8 cellular contexts compared by ENCODE assay signal in genomic region chr11:65497141-65498041, GRCh38. TPM values are rescaled to one million over a fixed set of nuclear protein-coding genes. Genes with fewer than 3 reads are reported as not detected.
DNase-seq lines count a peak whose midpoint lies in the region; ATAC-seq, FAIRE-seq and TF ChIP-seq lines count a peak whose summit lies in the region.

No MANE protein-coding gene starts in this region.

- TF ChIP-seq POLR2A in HepG2 (IDR thresholded peaks at IDR 0.05; ENCODE audit: insufficient read depth in 1 of 2, low read depth in 2 of 2, low read length in 2 of 2): peak; percentile 60 to 84

- ATAC-seq in GM19351 (IDR thresholded peaks at IDR 0.05; ENCODE audit: unreplicated experiment) (peak; percentile 63), HG03469 (IDR thresholded peaks at IDR 0.05; ENCODE audit: unreplicated experiment) (peak; percentile 36), HepG2 (peak; percentile 88)

- peak; percentile 62 to 85; a peak in 3 of 4 replicates for TF ChIP-seq EP300 in HepG2 (IDR thresholded peaks at IDR 0.05; ENCODE audit: low read depth in 2 of 2, low read length in 2 of 2)
- peak; percentile 86 for TF ChIP-seq EP300 in HepG2 (CRISPR knock-in tag; IDR thresholded peaks at IDR 0.05; ENCODE audit: borderline replicate concordance)

- WGBS in HepG2 (ENCODE audit: low lambda C conversion rate): 3% methylated on average over 10 of the region's 61 CpGs

- H3K27ac ChIP-seq in BLaER1 (peak overlapping the region; percentile 100), coronary artery (peak overlapping the region; percentile 97), HepG2 (ENCODE audit: extremely low read length, insufficient read depth, low read length) (peak overlapping the region; percentile 100)

- CTCF ChIA-PET in HepG2 (lab: Yijun Ruan, JAX; ENCODE audit: low intra/inter-chr PET ratio, low total read pairs): no interaction called here

- H3K4me1 ChIP-seq in BLaER1 (peaks cover 46% of the 10 kb centered on the region), HepG2 (ENCODE audit: insufficient read depth, low read length) (peaks cover 37% of the 10 kb centered on the region)

- H4K20me1 ChIP-seq in BLaER1 (peaks cover 32% of the 10 kb centered on the region), HepG2 (ENCODE audit: insufficient read depth, low read length) (peaks cover 27% of the 10 kb centered on the region)

- POLR2A ChIA-PET in HepG2 (lab: Yijun Ruan, JAX): interaction anchor here (0.6 to 27.3 kb wide), 35 partner anchors 9 to 1332 kb away, joined by 3 to 1590 read pairs (median 7); partner anchors contain the start of genes DPF2, NEAT1, PCNX3 and SCYL1

- no peak for TF ChIP-seq CTCF in coronary artery (IDR thresholded peaks at IDR 0.05)
- peak; percentile 36 for TF ChIP-seq CTCF in HepG2 (CRISPR knock-in tag; IDR thresholded peaks at IDR 0.05)

- H3K9ac ChIP-seq in BLaER1 (peak overlapping the region; percentile 100), HepG2 (ENCODE audit: insufficient read depth, low read depth, low read length) (peak overlapping the region; percentile 99)

- no peak for FAIRE-seq in HepG2 (lab: Jason Lieb, UNC)

- BruUV-seq in HepG2 (replicated peaks; lab: Mats Ljungman, UMichigan): no TSS peak

- H3K4me3 ChIP-seq in BLaER1 (peak overlapping the region; percentile 83), coronary artery (peak overlapping the region; percentile 88), HepG2 (replicated peaks in 1 of 3; ENCODE audit: insufficient read depth in 1 of 3, low read depth in 2 of 3, low read length in 3 of 3) (peak overlapping the region; percentile 85 to 93 (median 89))

- no peaks in the 10 kb centered on the region for H3K9me3 ChIP-seq in BLaER1
- H3K9me3 ChIP-seq in HepG2 (ENCODE audit: low read length): no peaks in the 10 kb centered on the region

- H3K36me3 ChIP-seq in BLaER1 (peaks cover 22% of the 10 kb centered on the region), HepG2 (replicated peaks in 1 of 2; ENCODE audit: control insufficient read depth in 1 of 2, insufficient read depth in 2 of 2, low read length in 2 of 2) (peaks cover 0 to 10% of the 10 kb centered on the region in 2 experiments; a peak in 1 of 5 replicates)

- intact Hi-C loops in HepG2 (cut with micrococcal nuclease; ENCODE audit: unreplicated experiment): no loop called here

- in situ Hi-C loops in HepG2 (cut with HindIII; ENCODE audit: extremely low pct_ligation_motif_present, low pct_unique_long_range_greater_than_20kb): loop anchor here (5.0 kb wide), 1 partner anchor 75 kb away; the partner anchor contains the start of gene NEAT1

- TF ChIP-seq RAD21 in HepG2 (CRISPR knock-in tag; IDR thresholded peaks at IDR 0.05): peak; percentile 76

- peak overlapping the region; percentile 91 for H3K4me2 ChIP-seq in BLaER1
- peak overlapping the region; percentile 96 for H3K4me2 ChIP-seq in HepG2 (ENCODE audit: low read depth, low read length)

- no peaks in the 10 kb centered on the region for H3K27me3 ChIP-seq in BLaER1
- H3K27me3 ChIP-seq in HepG2 (ENCODE audit: control insufficient read depth in 1 of 2, insufficient read depth in 2 of 2, low read length in 2 of 2): no peaks in the 10 kb centered on the region; a peak in 2 of 5 replicates

- peaks cover 48% of the 10 kb centered on the region for H3K79me2 ChIP-seq in HepG2 (ENCODE audit: insufficient read depth, low read length)

- DNase-seq in NCI-H526 (lab: John Stamatoyannopoulos, UW) (peak; percentile 99 to 100), coronary artery (ENCODE audit: low spot score) (peak; percentile 99), HepG2 (ENCODE audit: low spot score) (peak; percentile 95)
- DNase-seq in activated CD4-positive, alpha-beta T cell treated with anti-CD3 and anti-CD28 coated beads for 48 hours: peak; percentile 99
- peak; percentile 99 for DNase-seq in stimulated activated CD4-positive, alpha-beta T cell treated with anti-CD3 and anti-CD28 coated beads, Interleukin-2, amount 100 ng/mL, for 48 hours

- no peak overlapping the region for H2AFZ ChIP-seq in HepG2 (ENCODE audit: low read length)

TF ChIP-seq in HepG2, 621 proteins besides CTCF, POLR2A, EP300 and RAD21 (continues in another document):
- TF ChIP-seq ZBTB39 (CRISPR knock-in tag; IDR thresholded peaks at IDR 0.05) (peak; percentile 88), ZFP41 (CRISPR knock-in tag; IDR thresholded peaks at IDR 0.05; ENCODE audit: borderline replicate concordance) (0 out of 2 replicates have a peak, but pooled peaks have one; percentile 34), HOXD1 (CRISPR knock-in tag; IDR thresholded peaks at IDR 0.05) (peak; percentile 79; the same call in 1 of the 2 replicates), BHLHE40 (IDR thresholded peaks at IDR 0.05; ENCODE audit: low read length) (peak; percentile 81), KDM4B (CRISPR knock-in tag; IDR thresholded peaks at IDR 0.05) (no peak)

RNA-seq across cellular contexts. Expression of gene MALAT1, which starts 1.5 kb away (rescaled TPM):
- 302 and 1,237 TPM in 2 replicates for total RNA-seq in HepG2 (2016; rRNA removed; fragmentation: Illumina TruSeq; extraction: Trizol)
- total RNA-seq in HepG2 (2016; cell fraction: cytosol; rRNA removed; fragmentation: Illumina TruSeq; extraction: Trizol; ENCODE audit: low read depth): 281 and 317 TPM in 2 replicates
- 283 and 1,071 TPM in 2 replicates for total RNA-seq in HepG2 (2016; cell fraction: insoluble cytoplasmic fraction; rRNA removed; fragmentation: Illumina TruSeq; extraction: Trizol)
- 241 and 289 TPM in 2 replicates for total RNA-seq in HepG2 (2016; cell fraction: membrane; rRNA removed; fragmentation: Illumina TruSeq; extraction: Trizol)
- total RNA-seq in HepG2 (2016; cell fraction: nucleus; rRNA removed; fragmentation: Illumina TruSeq; extraction: Trizol): 8,751 and 9,202 TPM in 2 replicates
- polyA plus RNA-seq in HepG2 (2011; rRNA removed): 143 and 217 TPM in 2 replicates
- 13.0 and 14.3 TPM in 2 replicates for polyA plus RNA-seq in HepG2 (2011; cell fraction: cytosol; rRNA removed)
- 1,021 and 1,816 TPM in 2 replicates for polyA plus RNA-seq in HepG2 (2011; cell fraction: nucleus; rRNA removed)
- polyA plus RNA-seq in HepG2 (2012): 177 and 330 TPM in 2 replicates
- 1.1 and 1.4 TPM in 2 replicates for polyA plus RNA-seq in HepG2 (2016; cell fraction: cytosol; fragmentation: Illumina TruSeq; extraction: Trizol; ENCODE audit: low read depth)
- polyA plus RNA-seq in HepG2 (2016; cell fraction: insoluble cytoplasmic fraction; fragmentation: Illumina TruSeq; extraction: Trizol; ENCODE audit: low read depth): 3.9 and 6.5 TPM in 2 replicates
- 1.8 and 10.3 TPM in 2 replicates for polyA plus RNA-seq in HepG2 (2016; cell fraction: membrane; fragmentation: Illumina TruSeq; extraction: Trizol; ENCODE audit: low read depth)
- 153 and 182 TPM in 2 replicates for polyA plus RNA-seq in HepG2 (2016; cell fraction: nucleus; fragmentation: Illumina TruSeq; extraction: Trizol; ENCODE audit: insufficient read depth, low read depth)
- polyA minus RNA-seq in HepG2 (2011; rRNA and poly(A)+ RNA removed; ENCODE audit: low replicate concordance): 900 and 8,115 TPM in 2 replicates
- polyA minus RNA-seq in HepG2 (2011; cell fraction: cytosol; rRNA and poly(A)+ RNA removed): 295 and 335 TPM in 2 replicates
- 13,373 and 18,071 TPM in 2 replicates for polyA minus RNA-seq in HepG2 (2011; cell fraction: nucleus; rRNA and poly(A)+ RNA removed)

RNA-seq across cellular contexts. Expression of gene SCYL1, which starts 27.5 kb away (rescaled TPM):
- total RNA-seq in HepG2 (2016; rRNA removed; fragmentation: Illumina TruSeq; extraction: Trizol): 61.7 and 65.9 TPM in 2 replicates
- 25.8 and 30.8 TPM in 2 replicates for total RNA-seq in HepG2 (2016; cell fraction: cytosol; rRNA removed; fragmentation: Illumina TruSeq; extraction: Trizol; ENCODE audit: low read depth)
- total RNA-seq in HepG2 (2016; cell fraction: insoluble cytoplasmic fraction; rRNA removed; fragmentation: Illumina TruSeq; extraction: Trizol): 61.5 and 71.8 TPM in 2 replicates
- total RNA-seq in HepG2 (2016; cell fraction: membrane; rRNA removed; fragmentation: Illumina TruSeq; extraction: Trizol): 42.4 and 48.2 TPM in 2 replicates
- total RNA-seq in HepG2 (2016; cell fraction: nucleus; rRNA removed; fragmentation: Illumina TruSeq; extraction: Trizol): 43.2 and 44.5 TPM in 2 replicates
- 103 and 122 TPM in 2 replicates for polyA plus RNA-seq in HepG2 (2011; rRNA removed)
- polyA plus RNA-seq in HepG2 (2011; cell fraction: cytosol; rRNA removed): 86.0 and 134 TPM in 2 replicates
- polyA plus RNA-seq in HepG2 (2011; cell fraction: nucleus; rRNA removed): 217 and 274 TPM in 2 replicates
- 38.8 and 49.2 TPM in 2 replicates for polyA plus RNA-seq in HepG2 (2012)
- polyA plus RNA-seq in HepG2 (2016; cell fraction: cytosol; fragmentation: Illumina TruSeq; extraction: Trizol; ENCODE audit: low read depth): 18.7 and 21.2 TPM in 2 replicates
- polyA plus RNA-seq in HepG2 (2016; cell fraction: insoluble cytoplasmic fraction; fragmentation: Illumina TruSeq; extraction: Trizol; ENCODE audit: low read depth): 66.5 and 66.9 TPM in 2 replicates
- 31.2 and 33.8 TPM in 2 replicates for polyA plus RNA-seq in HepG2 (2016; cell fraction: membrane; fragmentation: Illumina TruSeq; extraction: Trizol; ENCODE audit: low read depth)
- 90.8 and 91.5 TPM in 2 replicates for polyA plus RNA-seq in HepG2 (2016; cell fraction: nucleus; fragmentation: Illumina TruSeq; extraction: Trizol; ENCODE audit: insufficient read depth, low read depth)
- polyA minus RNA-seq in HepG2 (2011; rRNA and poly(A)+ RNA removed; ENCODE audit: low replicate concordance): 110 and 139 TPM in 2 replicates
- polyA minus RNA-seq in HepG2 (2011; cell fraction: cytosol; rRNA and poly(A)+ RNA removed): 43.9 and 59.3 TPM in 2 replicates
- 34.2 and 36.4 TPM in 2 replicates for polyA minus RNA-seq in HepG2 (2011; cell fraction: nucleus; rRNA and poly(A)+ RNA removed)

Comparison
In these comparisons a context has a peak if more than half of its experiments do, and no peak if none do; other contexts are left out.
1. Peak in every context shown above with its lines: DNase-seq, ATAC-seq, H3K4me3 ChIP-seq and H3K27ac ChIP-seq.
2. ATAC-seq: peak in every context shown above with its lines; median percentile 88 in HepG2; 63 in GM19351; 36 in HG03469.